In the genomic region with DNA sequence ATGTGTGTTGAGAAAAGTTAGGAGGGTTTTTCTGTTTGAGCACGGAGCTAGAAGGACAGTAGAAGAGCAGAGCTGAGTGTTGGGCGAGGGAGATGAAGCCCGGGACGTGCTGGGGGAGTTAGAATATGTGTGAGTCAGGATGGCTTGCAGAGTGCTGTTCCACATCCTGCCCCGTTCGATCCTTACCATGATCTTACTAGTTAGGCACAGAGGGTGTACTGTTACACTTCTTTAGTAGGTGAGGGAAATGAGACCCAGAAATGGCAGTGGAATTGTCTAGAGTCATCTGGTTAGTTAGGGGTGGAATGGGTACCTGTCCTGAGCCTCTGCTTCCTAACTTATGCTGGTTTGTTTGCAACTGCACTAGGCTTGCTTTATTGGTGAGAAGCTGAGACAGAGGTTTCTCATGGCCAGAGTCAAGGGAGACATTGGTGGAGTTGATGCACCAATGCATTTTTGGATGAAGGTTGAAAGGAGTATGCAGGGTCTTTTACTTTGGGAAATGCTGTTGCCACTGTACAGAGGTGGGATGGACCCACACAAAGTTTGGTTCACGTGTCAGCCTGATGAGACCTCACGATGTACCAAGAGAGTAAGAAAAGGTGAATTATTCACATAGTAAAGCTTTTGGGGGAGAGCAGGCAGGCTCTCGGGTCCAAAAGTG, we compare ENCODE assay signal across 8 cellular contexts. TPM values are rescaled to one million over a fixed set of nuclear protein-coding genes. Genes with fewer than 3 reads are reported as not detected.
A peak's percentile ranks its signal among the peaks of the same experiment; 100 is the strongest.
DNase-seq lines count a peak whose midpoint lies in the region; ATAC-seq, FAIRE-seq and TF ChIP-seq lines count a peak whose summit lies in the region.

No MANE protein-coding gene starts in this region.

- H2AK5ac ChIP-seq in IMR-90 (ENCODE audit: low read depth, low read length) = peak overlapping the region; percentile 12; the same call in 1 of the 2 replicates

- peak overlapping the region; percentile 52 for H3K4ac ChIP-seq in IMR-90 (ENCODE audit: low read depth, low read length)

- DNase-seq in heart left ventricle (no peak), Right ventricle myocardium superior (no peak), IMR-90 (peak; percentile 60), erythroblast (lab: John Stamatoyannopoulos, UW) (peak; percentile 55 to 59), D721Med (ENCODE audit: insufficient read length, low spot score) (no peak), KG1 (lab: John Stamatoyannopoulos, UW) (no peak)

- no peak overlapping the region for H3K9ac ChIP-seq in IMR-90 (ENCODE audit: low read depth, low read length)

- H3K23ac ChIP-seq in IMR-90 (ENCODE audit: low read depth, low read length) = peak overlapping the region; percentile 75; the same call in 1 of the 2 replicates

- dilution Hi-C loops in IMR-90 (cut with HindIII; ENCODE audit: low sequenced_read_pairs, unreplicated experiment) = no loop called here

- H4K5ac ChIP-seq in IMR-90 (ENCODE audit: low read depth, low read length) = no peak overlapping the region

- CTCF ChIA-PET in IMR-90 (lab: Yijun Ruan, JAX) = no interaction called here

- H2BK5ac ChIP-seq in IMR-90 (ENCODE audit: low read depth, low read length, poor library complexity, severe bottlenecking) = peak overlapping the region; percentile 0

- no peak for FAIRE-seq in D721Med (lab: Jason Lieb, UNC)

- H3K4me3 ChIP-seq in heart left ventricle (peak overlapping the region in 3 of 12 donors; percentile 8 to 18 (median 16)), IMR-90 (ENCODE audit: insufficient read depth, low read depth, low read length) (no peak overlapping the region)

- H3K27me3 ChIP-seq in heart left ventricle = no peaks in the 10 kb centered on the region
- no peaks in the 10 kb centered on the region for H3K27me3 ChIP-seq in IMR-90 (ENCODE audit: control insufficient read depth, insufficient read depth, low read length)

- no peak overlapping the region for H2BK20ac ChIP-seq in IMR-90 (ENCODE audit: low read depth, low read length)

- no peaks in the 10 kb centered on the region for H3K36me3 ChIP-seq in heart left ventricle
- no peaks in the 10 kb centered on the region for H3K36me3 ChIP-seq in IMR-90 (ENCODE audit: control insufficient read depth, insufficient read depth, low read length)

- no peak overlapping the region for H2AFZ ChIP-seq in IMR-90 (replicated peaks; ENCODE audit: low read length, poor library complexity)

- no peak overlapping the region for H4K91ac ChIP-seq in IMR-90 (ENCODE audit: insufficient read depth, low read depth, low read length)

- no peak for TF ChIP-seq CTCF in heart left ventricle (IDR thresholded peaks at IDR 0.05)
- TF ChIP-seq CTCF in IMR-90 (conservative IDR thresholded peaks at IDR 0.05; ENCODE audit: low read depth, low read length) = no peak
- no peak for TF ChIP-seq CTCF in D721Med (IDR thresholded peaks at IDR 0.05; ENCODE audit: insufficient read depth, missing control alignments)

- no TSS peak for BruUV-seq in IMR-90 (replicated peaks; lab: Mats Ljungman, UMichigan)

- in situ Hi-C loops in IMR-90 (cut with MboI; ENCODE audit: low sequenced_read_pairs) = no loop called here

- intact Hi-C loops in heart left ventricle (cut with DNase I) (loop anchor here in 6 of 10 donors (5.0 to 10.0 kb wide), 3 partner anchors 41 to 186 kb away; a partner anchor contains a TSS), Right ventricle myocardium superior (cut with DNase I) (no loop called here), IMR-90 (cut with micrococcal nuclease) (no loop called here)

- peak overlapping the region; percentile 42 for H2AK9ac ChIP-seq in IMR-90 (replicated peaks; ENCODE audit: low read depth, low read length, poor library complexity)

- TF ChIP-seq RAD21 in IMR-90 (IDR thresholded peaks at IDR 0.05; ENCODE audit: low read length) = no peak

- peaks cover 47 to 82% of the 10 kb centered on the region in 2 experiments for H3K79me1 ChIP-seq in IMR-90 (ENCODE audit: low read depth in 1 of 2, low read length in 2 of 2)

- POLR2A ChIA-PET in IMR-90 (lab: Charles Lee; ENCODE audit: unreplicated experiment) = interaction anchor here (0.6 kb wide), 1 partner anchor 49 kb away, joined by 3 read pairs; no protein-coding TSS in a partner anchor

- H3K4me2 ChIP-seq in IMR-90 (ENCODE audit: low read depth, low read length) = no peak overlapping the region; the same call in 1 of the 2 replicates

- peak overlapping the region; percentile 68 for H3K14ac ChIP-seq in IMR-90 (replicated peaks; ENCODE audit: low read depth, low read length)

- H3K27ac ChIP-seq in heart left ventricle = peak overlapping the region; percentile 66 to 88 (median 79)
- no peak overlapping the region for H3K27ac ChIP-seq in IMR-90 (ENCODE audit: insufficient read depth, low read length)
- peak overlapping the region; percentile 30 for H3K27ac ChIP-seq in temporal lobe (ENCODE audit: low read depth, low read length)

- H4K8ac ChIP-seq in IMR-90 (ENCODE audit: low read depth in 2 of 2, low read length in 2 of 2) = peak overlapping the region in 1 of 2 experiments; percentile 26; a peak in 1 of 4 replicates

- H3K9me3 ChIP-seq in heart left ventricle (no peaks in the 10 kb centered on the region), IMR-90 (ENCODE audit: control insufficient read depth, insufficient read depth, low read length) (no peaks in the 10 kb centered on the region)

- H3K4me1 ChIP-seq in heart left ventricle (peaks cover 16 to 93% (median 70%) of the 10 kb centered on the region in 12 donors), IMR-90 (ENCODE audit: control insufficient read depth, insufficient read depth, low read length) (peaks cover 11% of the 10 kb centered on the region)

- ATAC-seq in heart left ventricle (peak in 3 of 4 donors; percentile 17 to 28 (median 25)), Right ventricle myocardium superior (ENCODE audit: poor library complexity) (no peak), IMR-90 (ENCODE audit: low read depth) (no peak; the same call in 1 of the 2 replicates), HG03439 (IDR thresholded peaks at IDR 0.05; ENCODE audit: unreplicated experiment) (no peak)

- no peak overlapping the region for H3K56ac ChIP-seq in IMR-90 (ENCODE audit: extremely low read depth, insufficient read depth, low read length)

- WGBS in heart left ventricle, 4 donors = 46 to 64% (median 56%) methylated on average over 9 of the region's 9 CpGs
- 80% methylated on average over 5 of the region's 9 CpGs; no CpG with 5 or more reads in 1 of the 2 experiments for WGBS in IMR-90 (ENCODE audit: extremely low coverage in 2 of 2, insufficient read length in 1 of 2), 2 experiments

- peak overlapping the region; percentile 4; the same call in 1 of the 3 replicates for H2BK15ac ChIP-seq in IMR-90 (ENCODE audit: low read depth, low read length)

- no peak for TF ChIP-seq POLR2A in heart left ventricle (IDR thresholded peaks at IDR 0.05)
- no peak for TF ChIP-seq POLR2A in IMR-90 (IDR thresholded peaks at IDR 0.05; ENCODE audit: low read depth, low read length)
- no peak for TF ChIP-seq POLR2A in erythroblast (IDR thresholded peaks at IDR 0.05; ENCODE audit: low read length)

- H2BK120ac ChIP-seq in IMR-90 (ENCODE audit: low read depth, low read length) = no peak overlapping the region

- no peak overlapping the region for H3K18ac ChIP-seq in IMR-90 (ENCODE audit: low read depth, low read length)

- H3K9me1 ChIP-seq in IMR-90 (ENCODE audit: insufficient read depth, low read length) = peaks cover 30% of the 10 kb centered on the region

- peaks cover 68% of the 10 kb centered on the region for H4K20me1 ChIP-seq in IMR-90 (ENCODE audit: insufficient read depth, low read length)

TF ChIP-seq in IMR-90, 13 proteins besides CTCF, POLR2A, EP300 and RAD21:
- TF ChIP-seq, protein P1, sequence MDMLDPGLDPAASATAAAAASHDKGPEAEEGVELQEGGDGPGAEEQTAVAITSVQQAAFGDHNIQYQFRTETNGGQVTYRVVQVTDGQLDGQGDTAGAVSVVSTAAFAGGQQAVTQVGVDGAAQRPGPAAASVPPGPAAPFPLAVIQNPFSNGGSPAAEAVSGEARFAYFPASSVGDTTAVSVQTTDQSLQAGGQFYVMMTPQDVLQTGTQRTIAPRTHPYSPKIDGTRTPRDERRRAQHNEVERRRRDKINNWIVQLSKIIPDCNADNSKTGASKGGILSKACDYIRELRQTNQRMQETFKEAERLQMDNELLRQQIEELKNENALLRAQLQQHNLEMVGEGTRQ (IDR thresholded peaks at IDR 0.05; ENCODE audit: low read depth, low read length) = no peak
- TF ChIP-seq CEBPB (IDR thresholded peaks at IDR 0.05; ENCODE audit: low read depth, low read length) (no peak), CHD1 (IDR thresholded peaks at IDR 0.05; ENCODE audit: low read depth, low read length) (no peak), MXI1 (IDR thresholded peaks at IDR 0.05; ENCODE audit: borderline replicate concordance, low read depth, low read length) (no peak), MAFK (IDR thresholded peaks at IDR 0.05; ENCODE audit: low read depth, low read length) (no peak), BHLHE40 (IDR thresholded peaks at IDR 0.05; ENCODE audit: low read depth, low read length) (no peak), RFX5 (IDR thresholded peaks at IDR 0.05; ENCODE audit: low read depth, low read length) (no peak), FOS (IDR thresholded peaks at IDR 0.05; ENCODE audit: low read depth, low read length) (no peak), RCOR1 (IDR thresholded peaks at IDR 0.05; ENCODE audit: insufficient replicate concordance, low read length) (no peak), NFE2L2 (IDR thresholded peaks at IDR 0.05; ENCODE audit: low read depth, low read length) (no peak), SMC3 (IDR thresholded peaks at IDR 0.05; ENCODE audit: low read depth, low read length) (no peak), MAZ (IDR thresholded peaks at IDR 0.05; ENCODE audit: borderline replicate concordance, low read depth, low read length) (no peak)
- TF ChIP-seq, protein P2, sequence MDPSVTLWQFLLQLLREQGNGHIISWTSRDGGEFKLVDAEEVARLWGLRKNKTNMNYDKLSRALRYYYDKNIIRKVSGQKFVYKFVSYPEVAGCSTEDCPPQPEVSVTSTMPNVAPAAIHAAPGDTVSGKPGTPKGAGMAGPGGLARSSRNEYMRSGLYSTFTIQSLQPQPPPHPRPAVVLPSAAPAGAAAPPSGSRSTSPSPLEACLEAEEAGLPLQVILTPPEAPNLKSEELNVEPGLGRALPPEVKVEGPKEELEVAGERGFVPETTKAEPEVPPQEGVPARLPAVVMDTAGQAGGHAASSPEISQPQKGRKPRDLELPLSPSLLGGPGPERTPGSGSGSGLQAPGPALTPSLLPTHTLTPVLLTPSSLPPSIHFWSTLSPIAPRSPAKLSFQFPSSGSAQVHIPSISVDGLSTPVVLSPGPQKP (IDR thresholded peaks at IDR 0.05; ENCODE audit: borderline replicate concordance, low read depth, low read length) = no peak

RNA-seq across cellular contexts. Expression of a gene that starts 42.4 kb away (rescaled TPM):
- total RNA-seq in heart left ventricle (100 to 1,000 TPM in 1 of 9 donors, 10 to 100 TPM in 8; 39.7 to 106 (median 81.6) TPM), Right ventricle myocardium superior (92.7 TPM), IMR-90 (2012; rRNA removed) (81.4 and 131 TPM in 2 replicates), temporal lobe (28.3 TPM)
- polyA plus RNA-seq in heart left ventricle (10 to 100 TPM; 26.4 to 38.6 TPM), IMR-90 (2012; rRNA removed) (24.8 and 38.0 TPM in 2 replicates)
- 12.8 and 15.6 TPM in 2 replicates for polyA plus RNA-seq in IMR-90 (2012; cell fraction: cytosol; rRNA removed)
- polyA plus RNA-seq in IMR-90 (2012; cell fraction: nucleus; rRNA removed; ENCODE audit: low replicate concordance) = 9.9 and 36.3 TPM in 2 replicates

Comparison
In these comparisons a context has a peak if more than half of its experiments do, and no peak if none do; other contexts are left out.
1. ATAC-seq: peak in heart left ventricle (3 of 4); none in Right ventricle myocardium superior (single experiment), IMR-90 (single experiment) and HG03439 (single experiment).
2. intact Hi-C loops: an anchor here in heart left ventricle (5.0 to 10.0 kb wide); none called in Right ventricle myocardium superior and IMR-90.
3. DNase-seq: peak in IMR-90 (single experiment) and erythroblast (2 of 2); none in heart left ventricle (0 of 5), Right ventricle myocardium superior (single experiment), D721Med (single experiment) and KG1 (single experiment).